Comparison of ENCODE assay signal across 25 cellular contexts in genomic region chr13:82747331-82747730, GRCh38.
A peak's percentile ranks its signal among the peaks of the same experiment; 100 is the strongest.
DNase-seq lines count a peak whose midpoint lies in the region; ATAC-seq and TF ChIP-seq lines count a peak whose summit lies in the region.
"Had no signal": no experiment of that assay in that cellular context is flagged by ENCODE, and none has a peak within 500 bp of the region (broad histone marks: within the 10 kb centered on the region; RNA-seq: fewer than 3 reads in every experiment).

No MANE protein-coding gene starts in this region.

- no peaks in the 10 kb centered on the region for H3K9me2 ChIP-seq in GM23248 (ENCODE audit: insufficient read depth)

- H2AK5ac ChIP-seq in neuronal stem cell (ENCODE audit: low read depth, low read length): no peak overlapping the region

- H3K9me3 ChIP-seq in GM23248 (ENCODE audit: low read depth): no peaks in the 10 kb centered on the region
- H3K9me3 ChIP-seq in SJSA1 (replicated peaks): no peaks in the 10 kb centered on the region
- no peaks in the 10 kb centered on the region for H3K9me3 ChIP-seq in neuronal stem cell (replicated peaks in 1 of 2; ENCODE audit: control insufficient read depth in 2 of 2, insufficient read depth in 1 of 2, low read depth in 1 of 2, low read length in 2 of 2)
- H3K9me3 ChIP-seq: A549, lower lobe of right lung had no signal

- H4K91ac ChIP-seq in neuronal stem cell (ENCODE audit: low read depth, low read length, poor library complexity): no peak overlapping the region

- 0 out of 2 replicates have a peak overlapping the region, but pooled peaks have one; percentile 10 for H3K27ac ChIP-seq in GM23248
- peak overlapping the region; percentile 90 for H3K27ac ChIP-seq in SJSA1
- peak overlapping the region; percentile 84 for H3K27ac ChIP-seq in neuronal stem cell (replicated peaks; ENCODE audit: low read length)
- H3K27ac ChIP-seq: A549, lower lobe of right lung, RWPE1 had no signal

- no peaks in the 10 kb centered on the region for H3K27me3 ChIP-seq in GM23248 (replicated peaks; ENCODE audit: insufficient read depth)
- H3K27me3 ChIP-seq in SJSA1 (replicated peaks): no peaks in the 10 kb centered on the region
- no peaks in the 10 kb centered on the region for H3K27me3 ChIP-seq in neuronal stem cell (ENCODE audit: control insufficient read depth in 3 of 3, insufficient read depth in 3 of 3, low read depth in 1 of 3, low read length in 3 of 3)

- no peak for ATAC-seq in activated CD8-positive, alpha-beta T cell treated with anti-CD3 and anti-CD28 coated beads, Interleukin-2, amount 10 ng/mL, durations not matched to agents 7 days and 5 days
- ATAC-seq: A549; lower lobe of right lung; stimulated activated memory B cell treated with anti-CD40 and anti-IgM and Interleukin-4, amounts not matched to agents 10 μg/mL and 1 μg/mL and 100 μg/mL, for 72 hours had no signal

- no peak overlapping the region for H3K4me3 Mint-ChIP-seq in activated CD8-positive, alpha-beta T cell treated with anti-CD3 and anti-CD28 coated beads, Interleukin-2, amount 10 ng/mL, durations not matched to agents 7 days and 5 days
- H3K4me3 Mint-ChIP-seq: activated naive CD8-positive, alpha-beta T cell treated with anti-CD3 and anti-CD28 coated beads, Interleukin-2, amount 10 ng/mL, durations not matched to agents 7 days and 5 days; B cell; CD8-positive, alpha-beta memory T cell; stimulated activated memory B cell treated with anti-CD40 and anti-IgM and Interleukin-4, amounts not matched to agents 10 μg/mL and 1 μg/mL and 100 μg/mL, for 72 hours had no signal

- POLR2A ChIA-PET in activated CD8-positive, alpha-beta T cell treated with anti-CD3 and anti-CD28 coated beads, Interleukin-2, amount 10 ng/mL, durations not matched to agents 7 days and 5 days (lab: Charles Lee): no interaction called here

- H3F3A ChIP-seq in GM23248 (ENCODE audit: insufficient read depth): peaks cover 6% of the 10 kb centered on the region; the same call in 1 of the 2 replicates

- CTCF ChIA-PET in activated CD8-positive, alpha-beta T cell treated with anti-CD3 and anti-CD28 coated beads, Interleukin-2, amount 10 ng/mL, durations not matched to agents 7 days and 5 days (lab: Charles Lee): no interaction called here

- no peaks in the 10 kb centered on the region for H3K79me1 ChIP-seq in neuronal stem cell (ENCODE audit: low read depth, low read length)

- in situ Hi-C loops in GM23248 (cut with MboI): no loop called here

- no peak overlapping the region for H3K27ac Mint-ChIP-seq in activated CD8-positive, alpha-beta T cell treated with anti-CD3 and anti-CD28 coated beads, Interleukin-2, amount 10 ng/mL, durations not matched to agents 7 days and 5 days
- H3K27ac Mint-ChIP-seq: activated naive CD8-positive, alpha-beta T cell treated with anti-CD3 and anti-CD28 coated beads, Interleukin-2, amount 10 ng/mL, durations not matched to agents 7 days and 5 days; B cell; CD8-positive, alpha-beta memory T cell; stimulated activated memory B cell treated with anti-CD40 and anti-IgM and Interleukin-4, amounts not matched to agents 10 μg/mL and 1 μg/mL and 100 μg/mL, for 72 hours had no signal

- DNase-seq in GM23248: peak; percentile 35
- DNase-seq in SJSA1 (ENCODE audit: low read depth in 1 of 2, low spot score in 2 of 2): peak in 1 of 2 experiments; percentile 87
- DNase-seq in fibroblast of gingiva (ENCODE audit: low read depth): peak; percentile 40
- peak; percentile 44 for DNase-seq in neuronal stem cell (ENCODE audit: low spot score)
- DNase-seq in activated CD4-positive, alpha-beta T cell treated with anti-CD3 and anti-CD28 coated beads, Interleukin-2, amount 50 U/mL, for 4 hours: no peak
- DNase-seq in NCI-H146 treated with DMSO at 0.1 percent for 48 hours (lab: John Stamatoyannopoulos, UW; ENCODE audit: unreplicated experiment): no peak
- no peak for DNase-seq in foreskin fibroblast
- DNase-seq in activated CD8-positive, alpha-beta T cell treated with anti-CD3 and anti-CD28 coated beads, Interleukin-2, amount 10 ng/mL, durations not matched to agents 7 days and 5 days: no peak
- DNase-seq: activated CD8-positive, alpha-beta memory T cell treated with anti-CD3 and anti-CD28 coated beads, Interleukin-2, amount 50 U/mL, for 48 hours; activated naive CD8-positive, alpha-beta T cell treated with anti-CD3 and anti-CD28 coated beads, Interleukin-2, amount 10 ng/mL, durations not matched to agents 7 days and 5 days; CD8-positive, alpha-beta memory T cell; cerebellar nuclear complex; DMS53; effector CD8-positive, alpha-beta T cell; GF-D8; GOT3; hypothalamus; kidney; lower lobe of right lung; NCI-H1105; NCI-H2029 had no signal

- WGBS in GM23248 (ENCODE audit: low coverage in 1 of 2, low lambda C conversion rate in 2 of 2, missing lambda C conversion rate in 2 of 2), 2 experiments: 23 to 42% methylated on average over 2 of the region's 2 CpGs
- WGBS in neuronal stem cell (ENCODE audit: extremely low coverage in 2 of 2, insufficient read length in 2 of 2, insufficient replicate concordance in 1 of 2), 2 donors: no CpG with 5 or more reads among the region's 2 CpGs

- no peak overlapping the region for H3K14ac ChIP-seq in neuronal stem cell (ENCODE audit: low read length)

- H3K36me3 Mint-ChIP-seq in activated CD8-positive, alpha-beta T cell treated with anti-CD3 and anti-CD28 coated beads, Interleukin-2, amount 10 ng/mL, durations not matched to agents 7 days and 5 days (ENCODE audit: low read depth): no peaks in the 10 kb centered on the region
- H3K36me3 Mint-ChIP-seq: activated naive CD8-positive, alpha-beta T cell treated with anti-CD3 and anti-CD28 coated beads, Interleukin-2, amount 10 ng/mL, durations not matched to agents 7 days and 5 days; CD8-positive, alpha-beta memory T cell; stimulated activated memory B cell treated with anti-CD40 and anti-IgM and Interleukin-4, amounts not matched to agents 10 μg/mL and 1 μg/mL and 100 μg/mL, for 72 hours had no signal

- H2BK5ac ChIP-seq in neuronal stem cell (ENCODE audit: low read length): no peak overlapping the region

- H2AFZ ChIP-seq in GM23248: peak overlapping the region; percentile 9; the same call in 1 of the 2 replicates
- peak overlapping the region; percentile 40 for H2AFZ ChIP-seq in neuronal stem cell (ENCODE audit: low read length)

- no peak overlapping the region for H2BK15ac ChIP-seq in neuronal stem cell (ENCODE audit: low read length)

- peaks cover 32% of the 10 kb centered on the region for H3K4me1 ChIP-seq in GM23248 (ENCODE audit: insufficient read depth)
- peaks cover 63% of the 10 kb centered on the region for H3K4me1 ChIP-seq in SJSA1 (replicated peaks)
- peaks cover 2 to 5% of the 10 kb centered on the region in 2 donors for H3K4me1 ChIP-seq in neuronal stem cell (ENCODE audit: control insufficient read depth in 2 of 2, insufficient read depth in 1 of 2, low read depth in 1 of 2, low read length in 2 of 2)
- H3K4me1 ChIP-seq: A549, lower lobe of right lung had no signal

- H3K4me3 ChIP-seq in GM23248 (peak overlapping the region; percentile 36), SJSA1 (no peak overlapping the region), neuronal stem cell (ENCODE audit: low read length in 2 of 2) (no peak overlapping the region), foreskin fibroblast (ENCODE audit: low read depth in 1 of 2, low read length in 2 of 2) (no peak overlapping the region)
- H3K4me3 ChIP-seq: A549, lower lobe of right lung had no signal

- H3K9me3 Mint-ChIP-seq in activated CD8-positive, alpha-beta T cell treated with anti-CD3 and anti-CD28 coated beads, Interleukin-2, amount 10 ng/mL, durations not matched to agents 7 days and 5 days (ENCODE audit: insufficient read depth): peaks cover 4% of the 10 kb centered on the region
- H3K9me3 Mint-ChIP-seq: activated naive CD8-positive, alpha-beta T cell treated with anti-CD3 and anti-CD28 coated beads, Interleukin-2, amount 10 ng/mL, durations not matched to agents 7 days and 5 days; stimulated activated memory B cell treated with anti-CD40 and anti-IgM and Interleukin-4, amounts not matched to agents 10 μg/mL and 1 μg/mL and 100 μg/mL, for 72 hours had no signal

- no peak overlapping the region for H3K9ac ChIP-seq in GM23248
- no peak overlapping the region for H3K9ac ChIP-seq in neuronal stem cell (ENCODE audit: low read depth, low read length, poor library complexity)

- H3K4me2 ChIP-seq in GM23248 (ENCODE audit: unreplicated experiment): peak overlapping the region; percentile 64
- H3K4me2 ChIP-seq in neuronal stem cell (ENCODE audit: insufficient read depth, low read length, poor library complexity, severe bottlenecking): no peak overlapping the region
- H3K4me2 ChIP-seq: A549 had no signal

- no peaks in the 10 kb centered on the region for H3K36me3 ChIP-seq in GM23248 (ENCODE audit: low read depth)
- no peaks in the 10 kb centered on the region for H3K36me3 ChIP-seq in SJSA1
- no peaks in the 10 kb centered on the region for H3K36me3 ChIP-seq in neuronal stem cell (replicated peaks in 1 of 2; ENCODE audit: control insufficient read depth in 2 of 2, insufficient read depth in 2 of 2, low read length in 2 of 2)
- H3K36me3 ChIP-seq: lower lobe of right lung had no signal

- H3K79me2 ChIP-seq in GM23248 (ENCODE audit: insufficient read depth): no peaks in the 10 kb centered on the region

- H4K20me1 ChIP-seq in GM23248 (ENCODE audit: insufficient read depth): no peaks in the 10 kb centered on the region

- no peak overlapping the region for H2BK120ac ChIP-seq in neuronal stem cell (ENCODE audit: low read depth, low read length)

- TF ChIP-seq CTCF in foreskin fibroblast (IDR thresholded peaks at IDR 0.05; ENCODE audit: low read depth, low read length): no peak

- no peaks in the 10 kb centered on the region for H3K4me1 Mint-ChIP-seq in activated CD8-positive, alpha-beta T cell treated with anti-CD3 and anti-CD28 coated beads, Interleukin-2, amount 10 ng/mL, durations not matched to agents 7 days and 5 days (ENCODE audit: low read depth)
- H3K4me1 Mint-ChIP-seq: activated naive CD8-positive, alpha-beta T cell treated with anti-CD3 and anti-CD28 coated beads, Interleukin-2, amount 10 ng/mL, durations not matched to agents 7 days and 5 days; B cell; CD8-positive, alpha-beta memory T cell; stimulated activated memory B cell treated with anti-CD40 and anti-IgM and Interleukin-4, amounts not matched to agents 10 μg/mL and 1 μg/mL and 100 μg/mL, for 72 hours had no signal

- no peaks in the 10 kb centered on the region for H3K27me3 Mint-ChIP-seq in activated CD8-positive, alpha-beta T cell treated with anti-CD3 and anti-CD28 coated beads, Interleukin-2, amount 10 ng/mL, durations not matched to agents 7 days and 5 days (ENCODE audit: low read depth)
- H3K27me3 Mint-ChIP-seq: activated naive CD8-positive, alpha-beta T cell treated with anti-CD3 and anti-CD28 coated beads, Interleukin-2, amount 10 ng/mL, durations not matched to agents 7 days and 5 days; B cell; CD8-positive, alpha-beta memory T cell; stimulated activated memory B cell treated with anti-CD40 and anti-IgM and Interleukin-4, amounts not matched to agents 10 μg/mL and 1 μg/mL and 100 μg/mL, for 72 hours had no signal

- no peak overlapping the region for H2BK12ac ChIP-seq in neuronal stem cell (ENCODE audit: low read length)

- H3K23ac ChIP-seq in neuronal stem cell (ENCODE audit: low read depth, low read length, poor library complexity): no peak overlapping the region

- no peak overlapping the region for H3K18ac ChIP-seq in neuronal stem cell (ENCODE audit: low read length)

- no peak overlapping the region for H4K8ac ChIP-seq in neuronal stem cell (ENCODE audit: low read depth, low read length)

- no peak overlapping the region for H3K4ac ChIP-seq in neuronal stem cell (ENCODE audit: low read length)

Comparison
In these comparisons a context has a peak if more than half of its experiments do, and no peak if none do; other contexts are left out.
1. DNase-seq: peak in GM23248 (single experiment), fibroblast of gingiva (single experiment) and neuronal stem cell (single experiment); none in activated CD4-positive, alpha-beta T cell treated with anti-CD3 and anti-CD28 coated beads, Interleukin-2, amount 50 U/mL, for 4 hours (0 of 2), NCI-H146 treated with DMSO at 0.1 percent for 48 hours (single experiment), foreskin fibroblast (0 of 2) and activated CD8-positive, alpha-beta T cell treated with anti-CD3 and anti-CD28 coated beads, Interleukin-2, amount 10 ng/mL, durations not matched to agents 7 days and 5 days (single experiment).
2. H3K27ac ChIP-seq: peak in every context shown above with its lines; median percentile 90 in SJSA1; 84 in neuronal stem cell; 10 in GM23248.